In the genomic region with DNA sequence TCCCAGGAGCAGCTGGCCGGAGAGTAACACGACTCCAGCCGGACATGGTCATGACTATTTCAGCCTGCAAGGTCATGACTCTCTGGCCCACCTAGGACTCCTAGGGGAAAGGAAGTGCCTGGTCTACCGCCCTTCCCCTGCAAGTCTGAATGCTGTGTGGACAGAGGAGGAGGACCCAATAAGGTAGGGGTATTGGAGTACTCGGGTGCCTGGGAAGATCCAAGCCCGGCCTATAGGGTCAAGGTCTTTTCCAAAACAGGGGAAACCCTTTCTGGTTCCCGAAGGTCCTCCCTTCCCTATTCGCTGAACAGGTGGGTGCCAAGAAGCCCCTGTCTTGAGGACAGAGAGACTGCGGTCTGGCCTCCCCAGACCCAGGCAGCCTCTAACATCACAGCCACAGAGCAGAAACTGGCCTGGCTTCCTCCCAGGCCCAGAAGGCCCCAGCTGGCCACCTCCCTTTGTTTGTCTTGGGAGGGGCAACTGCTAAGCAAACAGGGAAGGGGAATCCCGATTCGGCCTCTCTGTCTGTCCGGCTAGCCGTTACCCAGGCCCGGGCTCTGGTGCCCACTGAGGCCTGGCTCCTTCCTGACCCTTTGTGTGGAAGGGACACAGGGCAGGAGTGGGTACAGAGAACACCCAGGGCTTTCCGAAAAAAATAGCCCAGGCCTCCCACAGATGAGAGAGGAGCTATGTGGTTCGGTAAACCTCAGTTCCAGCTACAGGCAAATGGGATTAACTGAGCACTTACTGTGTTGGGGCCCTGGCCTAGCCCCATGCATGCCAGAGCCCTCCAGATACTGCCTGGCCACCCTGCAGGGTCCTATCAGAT, we compare ENCODE assay signal across 12 cellular contexts. TPM values are rescaled to one million over a fixed set of nuclear protein-coding genes. Genes with fewer than 3 reads are reported as not detected.
A peak's percentile ranks its signal among the peaks of the same experiment; 100 is the strongest.
DNase-seq lines count a peak whose midpoint lies in the region; TF ChIP-seq lines count a peak whose summit lies in the region.
"Had no signal": no experiment of that assay in that cellular context is flagged by ENCODE, and none has a peak within 500 bp of the region (broad histone marks: within the 10 kb centered on the region; RNA-seq: fewer than 3 reads in every experiment).

No MANE protein-coding gene starts in this region.

- 78% methylated on average over 16 of the region's 16 CpGs for WGBS in urinary bladder

- H3K27me3 ChIP-seq in dorsolateral prefrontal cortex (no peaks in the 10 kb centered on the region), muscle layer of duodenum (ENCODE audit: low read depth, low read length) (no peaks in the 10 kb centered on the region)

- TF ChIP-seq CTCF in MCF 10A (IDR thresholded peaks at IDR 0.05; ENCODE audit: unreplicated experiment): no peak
- TF ChIP-seq CTCF in dorsolateral prefrontal cortex (IDR thresholded peaks at IDR 0.05 in 54 of 56, conservative IDR thresholded peaks at IDR 0.05 in 2 of 56; ENCODE audit: low read depth in 1 of 56, partially characterized antibody in 56 of 56): no peak

- H3K27ac ChIP-seq in dorsolateral prefrontal cortex (peak overlapping the region in 30 of 59 donors; percentile 1 to 78 (median 39)), muscle layer of duodenum (ENCODE audit: low read length) (peak overlapping the region; percentile 65), urinary bladder (ENCODE audit: low read depth) (peak overlapping the region; percentile 12)
- H3K27ac ChIP-seq: SK-N-MC had no signal

- H3K4me1 ChIP-seq in muscle layer of duodenum (ENCODE audit: control insufficient read depth in 1 of 2, insufficient read depth in 2 of 2, low read length in 2 of 2): peaks cover 3 to 25% of the 10 kb centered on the region in 2 donors
- no peaks in the 10 kb centered on the region for H3K4me1 ChIP-seq in urinary bladder (ENCODE audit: insufficient read depth)

- H3K4me3 ChIP-seq in dorsolateral prefrontal cortex (no peak overlapping the region), muscle layer of duodenum (ENCODE audit: low read depth in 1 of 2, low read length in 2 of 2) (no peak overlapping the region), urinary bladder (ENCODE audit: low read depth, low read length) (no peak overlapping the region)
- H3K4me3 ChIP-seq: GM12878, SK-N-MC had no signal

- H3K36me3 ChIP-seq in muscle layer of duodenum (ENCODE audit: control insufficient read depth in 1 of 2, insufficient read depth in 2 of 2, low read length in 2 of 2) (no peaks in the 10 kb centered on the region), urinary bladder (ENCODE audit: insufficient read depth) (no peaks in the 10 kb centered on the region)

- no peaks in the 10 kb centered on the region for H3K9me3 ChIP-seq in muscle layer of duodenum (ENCODE audit: control insufficient read depth in 1 of 2, low read length in 2 of 2)

- CTCF ChIA-PET in MCF 10A (lab: Yijun Ruan, JAX): interaction anchor here (0.5 to 1.8 kb wide), 4 partner anchors 11 to 849 kb away, joined by 3 to 7 read pairs (median 4); partner anchors contain the start of gene LGI4

- in situ Hi-C loops in T47D (cut with HindIII; ENCODE audit: low pct_unique_long_range_greater_than_20kb, low sequenced_read_pairs): no loop called here

- H3K4me1 Mint-ChIP-seq in MCF 10A (ENCODE audit: insufficient read depth, unreplicated experiment): peaks cover 7% of the 10 kb centered on the region

- H3K9me3 Mint-ChIP-seq in MCF 10A (ENCODE audit: unreplicated experiment): no peaks in the 10 kb centered on the region

- no TSS peak for BruUV-seq in MCF 10A (replicated peaks; lab: Mats Ljungman, UMichigan)

- no peak overlapping the region for H3K27ac Mint-ChIP-seq in MCF 10A (ENCODE audit: low read depth, unreplicated experiment)

- POLR2A ChIA-PET in MCF 10A (lab: Yijun Ruan, JAX): no interaction called here

- peak; percentile 62 to 84 for DNase-seq in T47D (ENCODE audit: low read depth in 1 of 2, low spot score in 1 of 2)
- no peak for DNase-seq in MCF 10A (ENCODE audit: unreplicated experiment)
- DNase-seq in dorsolateral prefrontal cortex: no peak
- no peak for DNase-seq in hepatic stellate cell (ENCODE audit: low spot score)
- DNase-seq in NCI-H1694 treated with DMSO at 0.1 percent for 48 hours (lab: John Stamatoyannopoulos, UW): no peak
- DNase-seq in superior temporal gyrus (ENCODE audit: extremely low spot score): no peak
- DNase-seq: caudate nucleus, NCI-H1105 had no signal

- H3K4me3 Mint-ChIP-seq in MCF 10A (ENCODE audit: unreplicated experiment): no peak overlapping the region

- peaks cover 9% of the 10 kb centered on the region for H3K27me3 Mint-ChIP-seq in MCF 10A (ENCODE audit: insufficient read depth, unreplicated experiment)

- intact Hi-C loops in MCF 10A (cut with micrococcal nuclease) (no loop called here), dorsolateral prefrontal cortex (cut with DNase I) (no loop called here)

- H3K36me3 Mint-ChIP-seq in MCF 10A (ENCODE audit: insufficient read depth, unreplicated experiment): no peaks in the 10 kb centered on the region

RNA-seq across cellular contexts. Expression of gene GRAMD1A, which starts 5.3 kb away (rescaled TPM):
- total RNA-seq in MCF 10A (2022) (46.7 and 48.1 TPM in 2 replicates), dorsolateral prefrontal cortex (10 to 100 TPM; 38.8 to 93.6 (median 54.7) TPM), urinary bladder (34.2 TPM)
- 74.0 TPM for polyA plus RNA-seq in urinary bladder

RNA-seq across cellular contexts. Expression of gene ZNF792, which starts 30.8 kb away (rescaled TPM):
- total RNA-seq in MCF 10A (2022): 0.40 and 1.0 TPM in 2 replicates
- total RNA-seq in dorsolateral prefrontal cortex: 1 to 10 TPM; 2.3 to 7.1 (median 4.5) TPM
- 12.5 TPM for total RNA-seq in urinary bladder
- 3.9 TPM for polyA plus RNA-seq in urinary bladder

RNA-seq across cellular contexts. Expression of gene SCN1B, which starts 35.4 kb away (rescaled TPM):
- total RNA-seq in MCF 10A (2022) (0.19 and 0.27 TPM in 2 replicates), dorsolateral prefrontal cortex (100 to 1,000 TPM in 117 of 120 experiments, 10 to 100 TPM in 3; 65.9 to 457 (median 199) TPM), urinary bladder (1.6 TPM)
- 15.1 TPM for polyA plus RNA-seq in urinary bladder

RNA-seq across cellular contexts. Expression of gene HPN, which starts 46.7 kb away (rescaled TPM):
- not detected in 2 replicates for total RNA-seq in MCF 10A (2022)
- total RNA-seq in dorsolateral prefrontal cortex: 10 to 100 TPM in 11 of 120 experiments, 1 to 10 TPM in 109; 1.0 to 16.3 (median 6.0) TPM
- total RNA-seq in urinary bladder: not detected
- polyA plus RNA-seq in urinary bladder: 0.73 TPM

Comparison
In these comparisons a context has a peak if more than half of its experiments do, and no peak if none do; other contexts are left out.
1. DNase-seq: peak in T47D (2 of 2); none in MCF 10A (single experiment), dorsolateral prefrontal cortex (0 of 10), hepatic stellate cell (single experiment), NCI-H1694 treated with DMSO at 0.1 percent for 48 hours (single experiment) and superior temporal gyrus (single experiment).
2. H3K27ac ChIP-seq: peak in every context shown above with its lines; median percentile 65 in muscle layer of duodenum; 39 in dorsolateral prefrontal cortex; 12 in urinary bladder.
3. RNA of gene SCN1B, which starts 35.4 kb away (total RNA-seq): 65.9 to 457 TPM in dorsolateral prefrontal cortex; 1.6 TPM in urinary bladder (single experiment) and 0.19 to 0.27 TPM in MCF 10A; every median in the first group is over 10 times any median in the second.